ENCODE assay signal across 9 cellular contexts in the genomic region with DNA sequence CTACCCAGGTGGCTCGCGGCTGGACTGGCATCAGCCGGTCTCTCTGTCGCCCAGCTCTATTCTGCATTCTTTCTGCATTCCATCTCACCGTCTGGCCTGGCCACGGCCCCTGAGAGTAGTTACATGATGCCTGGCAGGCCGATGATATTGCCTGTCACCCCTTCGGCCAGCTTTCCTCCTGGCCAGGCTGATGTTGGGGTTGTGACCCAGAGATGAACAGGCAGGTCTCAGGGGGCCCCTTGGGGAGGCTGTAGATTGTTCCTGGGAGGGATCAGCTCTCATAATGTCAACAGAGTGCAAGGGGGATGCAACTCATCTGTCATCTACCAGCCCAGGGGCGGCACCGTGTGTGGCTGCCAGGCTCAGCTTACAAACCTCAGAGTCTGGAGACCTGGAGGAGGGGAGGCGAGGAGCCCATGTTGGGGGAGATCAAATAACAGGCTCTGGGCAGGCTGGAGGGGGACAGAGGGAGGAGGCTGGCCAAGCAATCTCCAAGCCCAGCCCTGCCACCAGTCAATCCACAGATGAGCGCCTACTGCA. TPM values are rescaled to one million over a fixed set of nuclear protein-coding genes. Genes with fewer than 3 reads are reported as not detected.
DNase-seq lines count a peak whose midpoint lies in the region; ATAC-seq, FAIRE-seq and TF ChIP-seq lines count a peak whose summit lies in the region.
"Had no signal": no experiment of that assay in that cellular context is flagged by ENCODE, and none has a peak within 500 bp of the region (broad histone marks: within the 10 kb centered on the region; RNA-seq: fewer than 3 reads in every experiment).

No MANE protein-coding gene starts in this region.

- DNase-seq in ELF-1 (ENCODE audit: low read depth, low spot score): peak; percentile 84
- peak; percentile 91 for DNase-seq in NCI-H2171 treated with DMSO at 0.1 percent for 48 hours (lab: John Stamatoyannopoulos, UW)
- peak in 3 of 4 donors; percentile 10 to 45 (median 14) for DNase-seq in body of pancreas
- DNase-seq in neural progenitor cell (ENCODE audit: low spot score): peak; percentile 84
- no peak for DNase-seq in GM19239 (ENCODE audit: insufficient read length, low spot score)
- no peak for DNase-seq in stimulated activated CD4-positive, alpha-beta T cell treated with anti-CD3 and anti-CD28 coated beads, Interleukin-1b, Interleukin-23, amount 100 ng/mL, for 48 hours
- DNase-seq in KBM-7: no peak
- no peak for DNase-seq in HPDE6-E6E7 (ENCODE audit: extremely low spot score)
- DNase-seq: activated naive CD4-positive, alpha-beta T cell treated with anti-CD3 and anti-CD28 coated beads, Interleukin-2, amount 10 ng/mL, durations not matched to agents 7 days and 5 days had no signal

- no peaks in the 10 kb centered on the region for H3K36me3 Mint-ChIP-seq in neural progenitor cell
- H3K36me3 Mint-ChIP-seq: activated naive CD4-positive, alpha-beta T cell treated with anti-CD3 and anti-CD28 coated beads, Interleukin-2, amount 10 ng/mL, durations not matched to agents 7 days and 5 days had no signal

- peak overlapping the region; percentile 19 for H3K4me3 Mint-ChIP-seq in neural progenitor cell
- H3K4me3 Mint-ChIP-seq: activated naive CD4-positive, alpha-beta T cell treated with anti-CD3 and anti-CD28 coated beads, Interleukin-2, amount 10 ng/mL, durations not matched to agents 7 days and 5 days had no signal

- TF ChIP-seq CTCF in body of pancreas (IDR thresholded peaks at IDR 0.05) (no peak), neural progenitor cell (IDR thresholded peaks at IDR 0.05) (no peak)

- no peaks in the 10 kb centered on the region for H3K79me2 ChIP-seq in neural progenitor cell (ENCODE audit: low read depth)

- peak overlapping the region; percentile 65 for H3K27ac Mint-ChIP-seq in neural progenitor cell
- H3K27ac Mint-ChIP-seq: activated naive CD4-positive, alpha-beta T cell treated with anti-CD3 and anti-CD28 coated beads, Interleukin-2, amount 10 ng/mL, durations not matched to agents 7 days and 5 days had no signal

- in situ Hi-C loops in KBM-7 (cut with MboI; ENCODE audit: low pct_unique_long_range_greater_than_20kb, low sequenced_read_pairs): no loop called here

- H3K9ac ChIP-seq in neural progenitor cell: no peak overlapping the region

- no peak for TF ChIP-seq POLR2A in body of pancreas (IDR thresholded peaks at IDR 0.05)

- H3K4me3 ChIP-seq in body of pancreas (no peak overlapping the region), neural progenitor cell (no peak overlapping the region)

- no peak for FAIRE-seq in GM19239 (lab: Jason Lieb, UNC)

- H3K27ac ChIP-seq in body of pancreas (no peak overlapping the region), neural progenitor cell (peak overlapping the region; percentile 73)

- H3K4me1 ChIP-seq in body of pancreas (no peaks in the 10 kb centered on the region), neural progenitor cell (peaks cover 3% of the 10 kb centered on the region)

- H3K27me3 Mint-ChIP-seq in neural progenitor cell (ENCODE audit: insufficient read depth, low read depth): peaks cover 9% of the 10 kb centered on the region

- H3K27me3 ChIP-seq in body of pancreas (no peaks in the 10 kb centered on the region), neural progenitor cell (no peaks in the 10 kb centered on the region)

- ATAC-seq in body of pancreas: peak; percentile 60

- no peaks in the 10 kb centered on the region for H4K20me1 ChIP-seq in neural progenitor cell (ENCODE audit: low read depth)

- H3K36me3 ChIP-seq in body of pancreas (replicated peaks in 1 of 2; ENCODE audit: insufficient read depth in 1 of 2, low read depth in 2 of 2): no peaks in the 10 kb centered on the region
- no peaks in the 10 kb centered on the region for H3K36me3 ChIP-seq in neural progenitor cell

- peaks cover 16% of the 10 kb centered on the region for H3F3A ChIP-seq in neural progenitor cell (ENCODE audit: low read depth)

- no peak overlapping the region for H2AFZ ChIP-seq in neural progenitor cell (replicated peaks)

- no peaks in the 10 kb centered on the region for H3K9me3 Mint-ChIP-seq in neural progenitor cell
- H3K9me3 Mint-ChIP-seq: activated naive CD4-positive, alpha-beta T cell treated with anti-CD3 and anti-CD28 coated beads, Interleukin-2, amount 10 ng/mL, durations not matched to agents 7 days and 5 days had no signal

- H3K4me1 Mint-ChIP-seq in neural progenitor cell: peaks cover 14% of the 10 kb centered on the region
- H3K4me1 Mint-ChIP-seq: activated naive CD4-positive, alpha-beta T cell treated with anti-CD3 and anti-CD28 coated beads, Interleukin-2, amount 10 ng/mL, durations not matched to agents 7 days and 5 days had no signal

- intact Hi-C loops in body of pancreas (cut with DNase I): no loop called here

- peak overlapping the region; percentile 66 for H3K4me2 ChIP-seq in neural progenitor cell

- WGBS in body of pancreas, 2 donors: 30 to 31% methylated on average over 9 to 12 of the region's 12 CpGs

- H3K9me3 ChIP-seq in body of pancreas: no peaks in the 10 kb centered on the region
- H3K9me3 ChIP-seq in neural progenitor cell (ENCODE audit: low read depth): no peaks in the 10 kb centered on the region

RNA-seq across cellular contexts. Expression of a gene that starts 13.6 kb away (rescaled TPM):
- total RNA-seq in body of pancreas (10 to 100 TPM; 18.8 to 25.2 TPM), neural progenitor cell (ENCODE audit: low replicate concordance) (8.3 and 24.9 TPM in 2 replicates)

RNA-seq across cellular contexts. Expression of a gene that starts 43.2 kb away (rescaled TPM):
- total RNA-seq in body of pancreas (1 to 10 TPM in 1 of 2 donors, under 1 TPM in 1; 0.52 to 4.3 TPM), neural progenitor cell (ENCODE audit: low replicate concordance) (3.1 and 7.9 TPM in 2 replicates)

RNA-seq across cellular contexts. Expression of a gene that starts 58.4 kb away (rescaled TPM):
- 10 to 100 TPM; 16.6 to 16.8 TPM for total RNA-seq in body of pancreas
- 9.2 and 23.9 TPM in 2 replicates for total RNA-seq in neural progenitor cell (ENCODE audit: low replicate concordance)

RNA-seq across cellular contexts. Expression of a gene that starts 58.6 kb away (rescaled TPM):
- 10 to 100 TPM; 25.2 to 34.6 TPM for total RNA-seq in body of pancreas
- total RNA-seq in neural progenitor cell (ENCODE audit: low replicate concordance): 45.8 and 63.6 TPM in 2 replicates

Comparison
In these comparisons a context has a peak if more than half of its experiments do, and no peak if none do; other contexts are left out.
1. DNase-seq: peak in ELF-1 (single experiment), NCI-H2171 treated with DMSO at 0.1 percent for 48 hours (single experiment), body of pancreas (3 of 4) and neural progenitor cell (single experiment); none in GM19239 (single experiment), stimulated activated CD4-positive, alpha-beta T cell treated with anti-CD3 and anti-CD28 coated beads, Interleukin-1b, Interleukin-23, amount 100 ng/mL, for 48 hours (single experiment), KBM-7 (single experiment) and HPDE6-E6E7 (single experiment).